34 cellular contexts compared by ENCODE assay signal in genomic region chr6:61940919-61941318, GRCh38.
"Had no signal": no experiment of that assay in that cellular context is flagged by ENCODE, and none has a peak within 500 bp of the region (broad histone marks: within the 10 kb centered on the region; RNA-seq: fewer than 3 reads in every experiment).

No MANE protein-coding gene starts in this region.

- H3K4me3 Mint-ChIP-seq: activated B cell treated with CpG ODN at 0.5 μM for 24 hours; activated CD4-positive, alpha-beta memory T cell treated with anti-CD3 and anti-CD28 coated beads for 36 hours; activated CD4-positive, alpha-beta memory T cell treated with anti-CD3 and anti-CD28 coated beads, Interleukin-2, amount 10 ng/mL, durations not matched to agents 7 days and 5 days; activated CD4-positive, alpha-beta T cell treated with anti-CD3 and anti-CD28 coated beads for 36 hours; activated CD4-positive, alpha-beta T cell treated with anti-CD3 and anti-CD28 coated beads, Interleukin-2, amount 10 ng/mL, durations not matched to agents 24 days and 14 days; activated CD4-positive, alpha-beta T cell treated with anti-CD3 and anti-CD28 coated beads, Interleukin-2, amount 10 ng/mL, durations not matched to agents 7 days and 5 days; activated CD8-positive, alpha-beta memory T cell treated with anti-CD3 and anti-CD28 coated beads, Interleukin-2, amount 10 ng/mL, durations not matched to agents 7 days and 5 days; activated CD8-positive, alpha-beta T cell treated with anti-CD3 and anti-CD28 coated beads for 36 hours; activated CD8-positive, alpha-beta T cell treated with anti-CD3 and anti-CD28 coated beads, Interleukin-2, amount 10 ng/mL, durations not matched to agents 7 days and 5 days; T-cell; T-helper 1 cell treated with Interleukin-12 subunit alpha and Interleukin-12 subunit beta and Interleukin-4 antibody, amounts not matched to agents 30 μg/mL and 1 μg/mL, for 36 hours; T-helper 17 cell; T-helper 2 cell treated with Interferon-gamma antibody and Interleukin-4, amounts not matched to agents 5 μg/mL and 100 μg/mL, for 36 hours; WTC11 had no signal

- H3K36me3 Mint-ChIP-seq: activated CD4-positive, alpha-beta memory T cell treated with anti-CD3 and anti-CD28 coated beads for 36 hours; activated CD8-positive, alpha-beta memory T cell treated with anti-CD3 and anti-CD28 coated beads, Interleukin-2, amount 10 ng/mL, durations not matched to agents 7 days and 5 days; T-cell had no signal

- DNase-seq: activated B cell treated with CpG ODN at 0.5 μM for 24 hours; activated CD4-positive, alpha-beta memory T cell treated with anti-CD3 and anti-CD28 coated beads for 36 hours; activated CD4-positive, alpha-beta memory T cell treated with anti-CD3 and anti-CD28 coated beads, Interleukin-2, amount 10 ng/mL, durations not matched to agents 7 days and 5 days; activated CD4-positive, alpha-beta T cell treated with anti-CD3 and anti-CD28 coated beads for 1 hour; activated CD4-positive, alpha-beta T cell treated with anti-CD3 and anti-CD28 coated beads for 36 hours; activated CD4-positive, alpha-beta T cell treated with anti-CD3 and anti-CD28 coated beads for 4 hours; activated CD4-positive, alpha-beta T cell treated with anti-CD3 and anti-CD28 coated beads for 48 hours; activated CD4-positive, alpha-beta T cell treated with anti-CD3 and anti-CD28 coated beads, Interleukin-2, amount 10 ng/mL, durations not matched to agents 24 days and 14 days; activated CD4-positive, alpha-beta T cell treated with anti-CD3 and anti-CD28 coated beads, Interleukin-2, amount 10 ng/mL, durations not matched to agents 7 days and 5 days; activated CD4-positive, alpha-beta T cell treated with anti-CD3 and anti-CD28 coated beads, Interleukin-2, amount 50 U/mL, for 1 hour; activated CD4-positive, alpha-beta T cell treated with anti-CD3 and anti-CD28 coated beads, Interleukin-2, amount 50 U/mL, for 4 hours; activated CD4-positive, alpha-beta T cell treated with anti-CD3 and anti-CD28 coated beads, Interleukin-2, amount 50 U/mL, for 48 hours; activated CD4-positive, CD25-positive, alpha-beta regulatory T cell; activated CD4-positive, CD25-positive, alpha-beta regulatory T cell treated with anti-CD3 and anti-CD28 coated beads, Interleukin-2, amount 50 U/mL, for 72 hours; activated CD8-positive, alpha-beta memory T cell treated with anti-CD3 and anti-CD28 coated beads for 24 hours; activated CD8-positive, alpha-beta memory T cell treated with anti-CD3 and anti-CD28 coated beads, Interleukin-2, amount 10 ng/mL, durations not matched to agents 7 days and 5 days; activated CD8-positive, alpha-beta memory T cell treated with anti-CD3 and anti-CD28 coated beads, Interleukin-2, amount 50 U/mL, for 4 hours; activated CD8-positive, alpha-beta memory T cell treated with anti-CD3 and anti-CD28 coated beads, Interleukin-2, amount 50 U/mL, for 48 hours; activated CD8-positive, alpha-beta T cell treated with anti-CD3 and anti-CD28 coated beads for 36 hours; activated CD8-positive, alpha-beta T cell treated with anti-CD3 and anti-CD28 coated beads, Interleukin-2, amount 10 ng/mL, durations not matched to agents 7 days and 5 days; activated T-cell treated with anti-CD3 and anti-CD28 coated beads for 4 hours; T-cell; T-helper 1 cell; T-helper 17 cell; T-helper 2 cell; T-helper 9 cell; T1000; WERI-Rb-1 had no signal

- H3K36me3 ChIP-seq: WERI-Rb-1 had no signal

- H3K27ac Mint-ChIP-seq: activated B cell treated with CpG ODN at 0.5 μM for 24 hours; activated CD4-positive, alpha-beta memory T cell treated with anti-CD3 and anti-CD28 coated beads for 36 hours; activated CD4-positive, alpha-beta memory T cell treated with anti-CD3 and anti-CD28 coated beads, Interleukin-2, amount 10 ng/mL, durations not matched to agents 7 days and 5 days; activated CD4-positive, alpha-beta T cell treated with anti-CD3 and anti-CD28 coated beads for 36 hours; activated CD4-positive, alpha-beta T cell treated with anti-CD3 and anti-CD28 coated beads, Interleukin-2, amount 10 ng/mL, durations not matched to agents 24 days and 14 days; activated CD4-positive, alpha-beta T cell treated with anti-CD3 and anti-CD28 coated beads, Interleukin-2, amount 10 ng/mL, durations not matched to agents 7 days and 5 days; activated CD8-positive, alpha-beta memory T cell treated with anti-CD3 and anti-CD28 coated beads, Interleukin-2, amount 10 ng/mL, durations not matched to agents 7 days and 5 days; activated CD8-positive, alpha-beta T cell treated with anti-CD3 and anti-CD28 coated beads for 36 hours; activated CD8-positive, alpha-beta T cell treated with anti-CD3 and anti-CD28 coated beads, Interleukin-2, amount 10 ng/mL, durations not matched to agents 7 days and 5 days; T-cell; T-helper 1 cell treated with Interleukin-12 subunit alpha and Interleukin-12 subunit beta and Interleukin-4 antibody, amounts not matched to agents 30 μg/mL and 1 μg/mL, for 36 hours; T-helper 17 cell; T-helper 2 cell treated with Interferon-gamma antibody and Interleukin-4, amounts not matched to agents 5 μg/mL and 100 μg/mL, for 36 hours; WTC11 had no signal

- H3K4me1 Mint-ChIP-seq: activated B cell treated with CpG ODN at 0.5 μM for 24 hours; activated CD4-positive, alpha-beta memory T cell treated with anti-CD3 and anti-CD28 coated beads, Interleukin-2, amount 10 ng/mL, durations not matched to agents 7 days and 5 days; activated CD4-positive, alpha-beta T cell treated with anti-CD3 and anti-CD28 coated beads for 36 hours; activated CD4-positive, alpha-beta T cell treated with anti-CD3 and anti-CD28 coated beads, Interleukin-2, amount 10 ng/mL, durations not matched to agents 24 days and 14 days; activated CD4-positive, alpha-beta T cell treated with anti-CD3 and anti-CD28 coated beads, Interleukin-2, amount 10 ng/mL, durations not matched to agents 7 days and 5 days; activated CD8-positive, alpha-beta memory T cell treated with anti-CD3 and anti-CD28 coated beads, Interleukin-2, amount 10 ng/mL, durations not matched to agents 7 days and 5 days; T-cell; T-helper 17 cell had no signal

- ATAC-seq: activated CD4-positive, alpha-beta T cell treated with anti-CD3 and anti-CD28 coated beads for 36 hours; activated CD4-positive, CD25-positive, alpha-beta regulatory T cell treated with anti-CD3 and anti-CD28 coated beads, Interleukin-2, amount 50 U/mL, for 24 hours; activated CD8-positive, alpha-beta memory T cell treated with anti-CD3 and anti-CD28 coated beads, Interleukin-2, amount 10 ng/mL, durations not matched to agents 7 days and 5 days; activated CD8-positive, alpha-beta T cell treated with anti-CD3 and anti-CD28 coated beads for 36 hours; activated CD8-positive, alpha-beta T cell treated with anti-CD3 and anti-CD28 coated beads, Interleukin-2, amount 10 ng/mL, durations not matched to agents 7 days and 5 days; T-cell; T-helper 17 cell; WTC11 had no signal

- FAIRE-seq: TTC549 had no signal

- H3K27ac ChIP-seq: VCaP, WERI-Rb-1 had no signal
